Comparison of ENCODE assay signal across 16 cellular contexts in the genomic region with DNA sequence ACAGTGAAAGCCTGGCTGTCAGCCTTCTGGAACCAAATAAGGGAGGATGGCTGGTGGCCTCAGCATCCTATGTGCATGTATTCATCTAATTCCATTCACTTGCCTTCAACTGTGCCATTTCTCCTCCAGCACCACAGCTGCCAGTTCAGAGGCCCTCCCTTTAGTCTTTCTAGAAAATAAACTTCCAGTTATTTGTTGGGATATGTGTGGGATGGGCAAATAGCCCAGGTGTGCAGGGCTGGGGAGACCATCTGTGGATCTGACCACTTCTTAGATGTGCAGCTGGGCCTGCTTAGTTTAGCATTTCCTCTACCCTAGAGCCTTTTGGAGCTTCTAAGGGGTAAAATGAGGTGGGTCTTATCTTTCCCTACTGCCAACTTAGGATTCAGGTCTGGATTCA.
DNase-seq lines count a peak whose midpoint lies in the region; ATAC-seq and TF ChIP-seq lines count a peak whose summit lies in the region.
"Had no signal": no experiment of that assay in that cellular context is flagged by ENCODE, and none has a peak within 500 bp of the region (broad histone marks: within the 10 kb centered on the region; RNA-seq: fewer than 3 reads in every experiment).

No MANE protein-coding gene starts in this region.

- CTCF ChIA-PET in IMR-90 (lab: Yijun Ruan, JAX): interaction anchor here (0.6 kb wide), 1 partner anchor 14 kb away, joined by 3 read pairs; no protein-coding TSS in a partner anchor

- H2BK20ac ChIP-seq in IMR-90 (ENCODE audit: low read depth, low read length): no peak overlapping the region

- POLR2A ChIA-PET in IMR-90 (lab: Charles Lee; ENCODE audit: unreplicated experiment): no interaction called here

- H3K4me1 ChIP-seq in IMR-90 (ENCODE audit: control insufficient read depth, insufficient read depth, low read length): peaks cover 6% of the 10 kb centered on the region
- H3K4me1 ChIP-seq in smooth muscle cell (ENCODE audit: low read depth): peaks cover 26% of the 10 kb centered on the region
- H3K4me1 ChIP-seq in stomach: peaks cover 0 to 4% (median 0%) of the 10 kb centered on the region in 4 donors

- ATAC-seq in IMR-90 (ENCODE audit: low read depth): no peak
- no peak for ATAC-seq in activated naive CD8-positive, alpha-beta T cell treated with anti-CD3 and anti-CD28 coated beads, Interleukin-2, amount 50 U/mL, for 24 hours
- ATAC-seq: GM23338 had no signal

- TF ChIP-seq POLR2A in IMR-90 (IDR thresholded peaks at IDR 0.05; ENCODE audit: low read depth, low read length) (no peak), stomach (IDR thresholded peaks at IDR 0.05) (no peak)

- H3K9me3 Mint-ChIP-seq in mesothelial cell of epicardium: no peaks in the 10 kb centered on the region
- H3K9me3 Mint-ChIP-seq in activated naive CD8-positive, alpha-beta T cell treated with anti-CD3 and anti-CD28 coated beads, Interleukin-2, amount 50 U/mL, for 24 hours: no peaks in the 10 kb centered on the region
- H3K9me3 Mint-ChIP-seq: CD4-positive, alpha-beta T cell; GM23338 had no signal

- DNase-seq in IMR-90 (no peak), RPMI7951 (ENCODE audit: low read depth) (peak; percentile 61), mesothelial cell of epicardium (ENCODE audit: low spot score in 2 of 2, unreplicated experiment in 2 of 2) (no peak), smooth muscle cell (lab: John Stamatoyannopoulos, UW; ENCODE audit: unreplicated experiment) (no peak), iPS-NIHi11 (ENCODE audit: low spot score) (no peak), stomach (no peak)
- DNase-seq in activated naive CD8-positive, alpha-beta T cell treated with anti-CD3 and anti-CD28 coated beads, Interleukin-2, amount 50 U/mL, for 24 hours: no peak
- DNase-seq: C1 segment of cervical spinal cord; CD4-positive, alpha-beta T cell; COR-L47; DND-41; GDM1; H7 had no signal

- H3K18ac ChIP-seq in IMR-90 (ENCODE audit: low read depth, low read length): no peak overlapping the region

- peaks cover 14% of the 10 kb centered on the region for H3K36me3 Mint-ChIP-seq in mesothelial cell of epicardium
- H3K36me3 Mint-ChIP-seq in activated naive CD8-positive, alpha-beta T cell treated with anti-CD3 and anti-CD28 coated beads, Interleukin-2, amount 50 U/mL, for 24 hours (ENCODE audit: low read depth): peaks cover 9% of the 10 kb centered on the region

- H3K4me3 ChIP-seq in IMR-90 (ENCODE audit: insufficient read depth, low read depth, low read length) (no peak overlapping the region), smooth muscle cell (no peak overlapping the region), stomach (no peak overlapping the region)
- H3K4me3 ChIP-seq: GM23338 had no signal

- BruUV-seq in IMR-90 (replicated peaks; lab: Mats Ljungman, UMichigan): no TSS peak

- H4K5ac ChIP-seq in IMR-90 (ENCODE audit: low read depth, low read length): no peak overlapping the region

- no peak overlapping the region for H3K14ac ChIP-seq in IMR-90 (replicated peaks; ENCODE audit: low read depth, low read length)

- H3K4me3 Mint-ChIP-seq in mesothelial cell of epicardium: no peak overlapping the region
- H3K4me3 Mint-ChIP-seq in activated naive CD8-positive, alpha-beta T cell treated with anti-CD3 and anti-CD28 coated beads, Interleukin-2, amount 50 U/mL, for 24 hours: no peak overlapping the region
- H3K4me3 Mint-ChIP-seq: B cell; CD4-positive, alpha-beta T cell; GM23338; IgD-negative memory B cell had no signal

- H3K9ac ChIP-seq in IMR-90 (ENCODE audit: low read depth, low read length): no peak overlapping the region
- no peak overlapping the region for H3K9ac ChIP-seq in smooth muscle cell (ENCODE audit: low read depth)

- TF ChIP-seq RAD21 in IMR-90 (IDR thresholded peaks at IDR 0.05; ENCODE audit: low read length): no peak

- H3K36me3 ChIP-seq in IMR-90 (ENCODE audit: control insufficient read depth, insufficient read depth, low read length) (no peaks in the 10 kb centered on the region), smooth muscle cell (ENCODE audit: low read depth) (no peaks in the 10 kb centered on the region), stomach (peaks cover under 1 to 18% (median 6%) of the 10 kb centered on the region in 4 donors)

- in situ Hi-C loops in IMR-90 (cut with MboI; ENCODE audit: low sequenced_read_pairs): loop anchor here (10.0 kb wide), 1 partner anchor 236 kb away; no protein-coding TSS in a partner anchor

- TF ChIP-seq EP300 in stomach (IDR thresholded peaks at IDR 0.05): no peak

- H4K20me1 ChIP-seq in IMR-90 (ENCODE audit: insufficient read depth, low read length) (no peaks in the 10 kb centered on the region), smooth muscle cell (ENCODE audit: low read depth) (no peaks in the 10 kb centered on the region)

- H2AK5ac ChIP-seq in IMR-90 (ENCODE audit: low read depth, low read length): peak overlapping the region; percentile 20; the same call in 1 of the 2 replicates

- peaks cover 28% of the 10 kb centered on the region for H3K4me1 Mint-ChIP-seq in mesothelial cell of epicardium
- H3K4me1 Mint-ChIP-seq in activated naive CD8-positive, alpha-beta T cell treated with anti-CD3 and anti-CD28 coated beads, Interleukin-2, amount 50 U/mL, for 24 hours: peaks cover 3% of the 10 kb centered on the region
- H3K4me1 Mint-ChIP-seq: B cell, IgD-negative memory B cell had no signal

- peaks cover 0 to 5% of the 10 kb centered on the region in 2 experiments; a peak in 1 of 4 replicates for H3K79me1 ChIP-seq in IMR-90 (ENCODE audit: low read depth in 1 of 2, low read length in 2 of 2)

- H3K27me3 ChIP-seq in IMR-90 (ENCODE audit: control insufficient read depth, insufficient read depth, low read length) (no peaks in the 10 kb centered on the region), smooth muscle cell (ENCODE audit: low read depth) (no peaks in the 10 kb centered on the region), stomach (no peaks in the 10 kb centered on the region)

- no peak overlapping the region for H3K56ac ChIP-seq in IMR-90 (ENCODE audit: extremely low read depth, insufficient read depth, low read length)

- dilution Hi-C loops in IMR-90 (cut with HindIII; ENCODE audit: low sequenced_read_pairs, unreplicated experiment): no loop called here

- H3K23ac ChIP-seq in IMR-90 (ENCODE audit: low read depth, low read length): no peak overlapping the region; the same call in 1 of the 2 replicates

- H3K4me2 ChIP-seq in IMR-90 (ENCODE audit: low read depth, low read length) (no peak overlapping the region), smooth muscle cell (peak overlapping the region; percentile 64)
- H3K4me2 ChIP-seq: GM23338 had no signal

- H2AFZ ChIP-seq in IMR-90 (replicated peaks; ENCODE audit: low read length, poor library complexity) (no peak overlapping the region), smooth muscle cell (ENCODE audit: low read depth) (no peak overlapping the region)
- H2AFZ ChIP-seq: GM23338 had no signal

- intact Hi-C loops in IMR-90 (cut with micrococcal nuclease): no loop called here
- intact Hi-C loops in stomach (cut with DNase I; ENCODE audit: low total_unique reads): loop anchor here (10.0 kb wide), 1 partner anchor 336 kb away; no protein-coding TSS in a partner anchor

- peaks cover 6% of the 10 kb centered on the region for H3K9me1 ChIP-seq in IMR-90 (ENCODE audit: insufficient read depth, low read length)

- H4K91ac ChIP-seq in IMR-90 (ENCODE audit: insufficient read depth, low read depth, low read length): no peak overlapping the region

- TF ChIP-seq CTCF in IMR-90 (conservative IDR thresholded peaks at IDR 0.05; ENCODE audit: low read depth, low read length) (no peak), mesothelial cell of epicardium (IDR thresholded peaks at IDR 0.05; ENCODE audit: unreplicated experiment) (no peak), smooth muscle cell (IDR thresholded peaks at IDR 0.05; ENCODE audit: borderline replicate concordance, insufficient read depth, poor library complexity, severe bottlenecking) (no peak), stomach (IDR thresholded peaks at IDR 0.05) (no peak)

- no peak overlapping the region for H2BK120ac ChIP-seq in IMR-90 (ENCODE audit: low read depth, low read length)

- no peaks in the 10 kb centered on the region for H3K9me3 ChIP-seq in IMR-90 (ENCODE audit: control insufficient read depth, insufficient read depth, low read length)
- no peaks in the 10 kb centered on the region for H3K9me3 ChIP-seq in smooth muscle cell (replicated peaks; ENCODE audit: low read depth)
- H3K9me3 ChIP-seq in stomach: no peaks in the 10 kb centered on the region

- no peak overlapping the region for H2AK9ac ChIP-seq in IMR-90 (replicated peaks; ENCODE audit: low read depth, low read length, poor library complexity)

- H2BK15ac ChIP-seq in IMR-90 (ENCODE audit: low read depth, low read length): no peak overlapping the region

- H3K27me3 Mint-ChIP-seq in mesothelial cell of epicardium (ENCODE audit: low read depth): no peaks in the 10 kb centered on the region
- H3K27me3 Mint-ChIP-seq in activated naive CD8-positive, alpha-beta T cell treated with anti-CD3 and anti-CD28 coated beads, Interleukin-2, amount 50 U/mL, for 24 hours: no peaks in the 10 kb centered on the region
- H3K27me3 Mint-ChIP-seq: B cell; CD4-positive, alpha-beta T cell; IgD-negative memory B cell had no signal

- H3F3A ChIP-seq in smooth muscle cell (ENCODE audit: low read depth): peaks cover 14% of the 10 kb centered on the region

- peak overlapping the region; percentile 56 for H3K27ac Mint-ChIP-seq in mesothelial cell of epicardium
- H3K27ac Mint-ChIP-seq in activated naive CD8-positive, alpha-beta T cell treated with anti-CD3 and anti-CD28 coated beads, Interleukin-2, amount 50 U/mL, for 24 hours: no peak overlapping the region
- H3K27ac Mint-ChIP-seq: B cell; CD4-positive, alpha-beta T cell; GM23338 had no signal

- no peak overlapping the region for H2BK5ac ChIP-seq in IMR-90 (ENCODE audit: low read depth, low read length, poor library complexity, severe bottlenecking)

- no peak overlapping the region for H4K8ac ChIP-seq in IMR-90 (ENCODE audit: low read depth in 2 of 2, low read length in 2 of 2)

- H3K4ac ChIP-seq in IMR-90 (ENCODE audit: low read depth, low read length): no peak overlapping the region

- H3K79me2 ChIP-seq in smooth muscle cell (ENCODE audit: low read depth): peaks cover 25% of the 10 kb centered on the region

- H3K27ac ChIP-seq in IMR-90 (ENCODE audit: insufficient read depth, low read length): no peak overlapping the region
- H3K27ac ChIP-seq in smooth muscle cell (ENCODE audit: low read depth): peak overlapping the region; percentile 70
- H3K27ac ChIP-seq in stomach: no peak overlapping the region

TF ChIP-seq in IMR-90, 13 proteins besides CTCF, POLR2A, EP300 and RAD21 (continues in another document):
- TF ChIP-seq CHD1 (IDR thresholded peaks at IDR 0.05; ENCODE audit: low read depth, low read length): no peak
- TF ChIP-seq, protein P1, sequence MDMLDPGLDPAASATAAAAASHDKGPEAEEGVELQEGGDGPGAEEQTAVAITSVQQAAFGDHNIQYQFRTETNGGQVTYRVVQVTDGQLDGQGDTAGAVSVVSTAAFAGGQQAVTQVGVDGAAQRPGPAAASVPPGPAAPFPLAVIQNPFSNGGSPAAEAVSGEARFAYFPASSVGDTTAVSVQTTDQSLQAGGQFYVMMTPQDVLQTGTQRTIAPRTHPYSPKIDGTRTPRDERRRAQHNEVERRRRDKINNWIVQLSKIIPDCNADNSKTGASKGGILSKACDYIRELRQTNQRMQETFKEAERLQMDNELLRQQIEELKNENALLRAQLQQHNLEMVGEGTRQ (IDR thresholded peaks at IDR 0.05; ENCODE audit: low read depth, low read length): no peak
- TF ChIP-seq CEBPB (IDR thresholded peaks at IDR 0.05; ENCODE audit: low read depth, low read length): no peak
